In genomic region chr16:88773812-88774291, GRCh38 we compare ENCODE assay signal across 9 cellular contexts. TPM values are rescaled to one million over a fixed set of nuclear protein-coding genes. Genes with fewer than 3 reads are reported as not detected.
A peak's percentile ranks its signal among the peaks of the same experiment; 100 is the strongest.
DNase-seq lines count a peak whose midpoint lies in the region; ATAC-seq and TF ChIP-seq lines count a peak whose summit lies in the region.
"Had no signal": no experiment of that assay in that cellular context is flagged by ENCODE, and none has a peak within 500 bp of the region (broad histone marks: within the 10 kb centered on the region; RNA-seq: fewer than 3 reads in every experiment).

No MANE protein-coding gene starts in this region.

- no peaks in the 10 kb centered on the region for H3K36me3 ChIP-seq in ascending aorta

- H3K4me1 ChIP-seq in ascending aorta: peaks cover 16 to 24% of the 10 kb centered on the region in 2 donors

- intact Hi-C loops in Right ventricle myocardium inferior (cut with DNase I) (no loop called here), cardiac septum (cut with DNase I) (no loop called here), ascending aorta (cut with DNase I) (no loop called here)

- H3K4me1 Mint-ChIP-seq in T-helper 2 cell treated with Interferon-gamma antibody and Interleukin-4, amounts not matched to agents 5 μg/mL and 100 μg/mL, for 36 hours (ENCODE audit: low read depth): peaks cover 1% of the 10 kb centered on the region
- peaks cover 14% of the 10 kb centered on the region for H3K4me1 Mint-ChIP-seq in activated naive CD8-positive, alpha-beta T cell treated with anti-CD3 and anti-CD28 coated beads for 36 hours

- no peak overlapping the region for H3K27ac Mint-ChIP-seq in T-helper 2 cell treated with Interferon-gamma antibody and Interleukin-4, amounts not matched to agents 5 μg/mL and 100 μg/mL, for 36 hours
- no peak overlapping the region for H3K27ac Mint-ChIP-seq in activated naive CD8-positive, alpha-beta T cell treated with anti-CD3 and anti-CD28 coated beads for 36 hours

- no peaks in the 10 kb centered on the region for H3K9me3 Mint-ChIP-seq in T-helper 2 cell treated with Interferon-gamma antibody and Interleukin-4, amounts not matched to agents 5 μg/mL and 100 μg/mL, for 36 hours
- H3K9me3 Mint-ChIP-seq in activated naive CD8-positive, alpha-beta T cell treated with anti-CD3 and anti-CD28 coated beads for 36 hours: no peaks in the 10 kb centered on the region

- H3K9me3 ChIP-seq in ascending aorta: no peaks in the 10 kb centered on the region

- H3K4me3 Mint-ChIP-seq in T-helper 2 cell treated with Interferon-gamma antibody and Interleukin-4, amounts not matched to agents 5 μg/mL and 100 μg/mL, for 36 hours: no peak overlapping the region
- no peak overlapping the region for H3K4me3 Mint-ChIP-seq in activated naive CD8-positive, alpha-beta T cell treated with anti-CD3 and anti-CD28 coated beads for 36 hours

- H3K27me3 Mint-ChIP-seq in T-helper 2 cell treated with Interferon-gamma antibody and Interleukin-4, amounts not matched to agents 5 μg/mL and 100 μg/mL, for 36 hours (ENCODE audit: low read depth): no peaks in the 10 kb centered on the region
- H3K27me3 Mint-ChIP-seq in activated naive CD8-positive, alpha-beta T cell treated with anti-CD3 and anti-CD28 coated beads for 36 hours: no peaks in the 10 kb centered on the region

- H3K27ac ChIP-seq in ascending aorta: peak overlapping the region; percentile 51 to 59

- TF ChIP-seq CTCF in ascending aorta (IDR thresholded peaks at IDR 0.05): no peak
- TF ChIP-seq CTCF in omental fat pad (IDR thresholded peaks at IDR 0.05): no peak

- H3K27me3 ChIP-seq in ascending aorta: no peaks in the 10 kb centered on the region

- H3K4me3 ChIP-seq in ascending aorta: no peak overlapping the region

- H3K36me3 Mint-ChIP-seq in T-helper 2 cell treated with Interferon-gamma antibody and Interleukin-4, amounts not matched to agents 5 μg/mL and 100 μg/mL, for 36 hours (ENCODE audit: low read depth): peaks cover 4% of the 10 kb centered on the region
- H3K36me3 Mint-ChIP-seq in activated naive CD8-positive, alpha-beta T cell treated with anti-CD3 and anti-CD28 coated beads for 36 hours: no peaks in the 10 kb centered on the region

- peak; percentile 35 for ATAC-seq in Right ventricle myocardium inferior
- ATAC-seq in omental fat pad (ENCODE audit: low FRiP score): no peak

- DNase-seq in Right ventricle myocardium inferior (ENCODE audit: missing footprints): no peak
- no peak for DNase-seq in cardiac septum (ENCODE audit: low spot score)
- DNase-seq in ascending aorta (ENCODE audit: low spot score in 2 of 2): no peak
- peak; percentile 5 for DNase-seq in kidney glomerular epithelial cell (lab: John Stamatoyannopoulos, UW)
- no peak for DNase-seq in omental fat pad (ENCODE audit: low spot score)
- DNase-seq in T-helper 2 cell treated with Interferon-gamma antibody and Interleukin-4, amounts not matched to agents 5 μg/mL and 100 μg/mL, for 36 hours (ENCODE audit: low spot score): no peak
- no peak for DNase-seq in GM19238 (ENCODE audit: insufficient read length, low spot score)
- DNase-seq in activated naive CD8-positive, alpha-beta T cell treated with anti-CD3 and anti-CD28 coated beads for 36 hours: no peak
- DNase-seq: NCI-H1105 had no signal

RNA-seq across cellular contexts. Expression of gene PIEZO1, which starts 11.2 kb away (rescaled TPM):
- 18.1 TPM for total RNA-seq in Right ventricle myocardium inferior
- 20.4 TPM for total RNA-seq in cardiac septum
- total RNA-seq in ascending aorta: 428 TPM
- total RNA-seq in omental fat pad: 100 to 1,000 TPM; 151 to 315 (median 249) TPM
- total RNA-seq in activated naive CD8-positive, alpha-beta T cell treated with anti-CD3 and anti-CD28 coated beads for 36 hours: 10 to 100 TPM; 86.7 to 87.0 TPM

RNA-seq across cellular contexts. Expression of gene CDT1, which starts 29.7 kb away (rescaled TPM):
- 0.65 TPM for total RNA-seq in Right ventricle myocardium inferior
- total RNA-seq in cardiac septum: 0.46 TPM
- not detected for total RNA-seq in ascending aorta
- total RNA-seq in omental fat pad: 1 to 10 TPM in 2 of 4 donors, under 1 TPM in 2; 0.19 to 3.5 (median 1.6) TPM
- 100 to 1,000 TPM; 156 to 158 TPM for total RNA-seq in activated naive CD8-positive, alpha-beta T cell treated with anti-CD3 and anti-CD28 coated beads for 36 hours

RNA-seq across cellular contexts. Expression of gene APRT, which starts 37.9 kb away (rescaled TPM):
- 45.3 TPM for total RNA-seq in Right ventricle myocardium inferior
- total RNA-seq in cardiac septum: 46.6 TPM
- total RNA-seq in ascending aorta: 305 TPM
- total RNA-seq in omental fat pad: 100 to 1,000 TPM in 3 of 4 donors, 10 to 100 TPM in 1; 94.4 to 127 (median 115) TPM
- total RNA-seq in activated naive CD8-positive, alpha-beta T cell treated with anti-CD3 and anti-CD28 coated beads for 36 hours: 100 to 1,000 TPM; 241 to 272 TPM

Comparison
In these comparisons a context has a peak if more than half of its experiments do, and no peak if none do; other contexts are left out.
1. RNA of gene CDT1, which starts 29.7 kb away (total RNA-seq): 156 to 158 TPM in activated naive CD8-positive, alpha-beta T cell treated with anti-CD3 and anti-CD28 coated beads for 36 hours; 0.19 to 3.5 TPM in omental fat pad, 0.65 TPM in Right ventricle myocardium inferior (single experiment), 0.46 TPM in cardiac septum (single experiment) and not detected in ascending aorta (single experiment); every median in the first group is over 10 times any median in the second.